ENCODE assay signal across 18 cellular contexts in the genomic region with DNA sequence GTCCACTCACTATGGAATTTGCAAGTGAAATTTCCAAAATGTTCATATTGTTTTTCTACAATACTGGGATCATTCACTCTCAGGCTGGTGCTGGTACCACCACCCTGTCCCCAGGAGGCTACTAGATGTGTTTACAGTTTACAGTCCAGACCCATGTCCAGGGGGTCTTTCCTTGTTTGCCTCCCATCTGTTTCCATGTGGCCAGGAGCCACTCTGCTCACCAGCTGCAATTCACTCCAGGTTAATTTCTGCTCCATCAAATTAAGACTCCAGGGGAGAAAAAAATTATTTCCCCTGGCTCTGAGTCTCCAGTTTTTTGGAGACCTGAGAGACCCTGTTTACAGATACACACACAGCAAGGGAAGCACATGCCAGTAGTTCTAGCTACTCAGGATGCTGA. TPM values are rescaled to one million over a fixed set of nuclear protein-coding genes. Genes with fewer than 3 reads are reported as not detected.
DNase-seq lines count a peak whose midpoint lies in the region; ATAC-seq and TF ChIP-seq lines count a peak whose summit lies in the region.
"Had no signal": no experiment of that assay in that cellular context is flagged by ENCODE, and none has a peak within 500 bp of the region (broad histone marks: within the 10 kb centered on the region; RNA-seq: fewer than 3 reads in every experiment).

No MANE protein-coding gene starts in this region.

- intact Hi-C loops in OCI-LY7 (cut with micrococcal nuclease; ENCODE audit: unreplicated experiment): no loop called here

- H3K27ac ChIP-seq in HEK293 (ENCODE audit: extremely low read depth, low read depth, low read length) (no peak overlapping the region), OCI-LY7 (ENCODE audit: low read depth, low read length, poor library complexity, severe bottlenecking) (no peak overlapping the region)
- H3K27ac ChIP-seq: A549 had no signal

- TF ChIP-seq CTCF in HEK293 (tag by site-specific recombination; IDR thresholded peaks at IDR 0.05) (no peak), OCI-LY7 (conservative IDR thresholded peaks at IDR 0.05; ENCODE audit: low read length) (no peak)

- H3K4me1 Mint-ChIP-seq in activated naive CD4-positive, alpha-beta T cell treated with anti-CD3 and anti-CD28 coated beads, Interleukin-2, amount 50 U/mL, for 24 hours: no peaks in the 10 kb centered on the region
- H3K4me1 Mint-ChIP-seq: CD4-positive, alpha-beta memory T cell had no signal

- H3K9me3 Mint-ChIP-seq in activated naive CD4-positive, alpha-beta T cell treated with anti-CD3 and anti-CD28 coated beads, Interleukin-2, amount 50 U/mL, for 24 hours: no peaks in the 10 kb centered on the region
- H3K9me3 Mint-ChIP-seq: CD4-positive, alpha-beta memory T cell had no signal

- no peaks in the 10 kb centered on the region for H3K9me2 ChIP-seq in OCI-LY7 (ENCODE audit: insufficient read depth, low read length)

- H3K4me3 ChIP-seq in HEK293 (ENCODE audit: low read depth, low read length) (no peak overlapping the region), OCI-LY7 (ENCODE audit: low read depth, low read length, poor library complexity, severe bottlenecking) (no peak overlapping the region)
- H3K4me3 ChIP-seq: A549, GM12878 had no signal

- no peaks in the 10 kb centered on the region for H3K79me2 ChIP-seq in OCI-LY7 (ENCODE audit: insufficient read depth, low read depth, low read length)

- ATAC-seq in GM21447 (IDR thresholded peaks at IDR 0.05; ENCODE audit: unreplicated experiment): no peak
- ATAC-seq: A549, GM12878 had no signal

- DNase-seq in activated naive CD4-positive, alpha-beta T cell treated with anti-CD3 and anti-CD28 coated beads, Interleukin-2, amount 50 U/mL, for 16 hours: no peak
- DNase-seq in OCI-LY7 (ENCODE audit: low spot score) (no peak), retina (no peak)
- DNase-seq: 8988T; C1 segment of cervical spinal cord; Caco-2; CD4-positive, alpha-beta memory T cell; DMS153; DND-41; EL; GDM1; H7; HCEC 1CT had no signal

- POLR2A ChIA-PET in HEK293 (lab: Yijun Ruan, JAX): no interaction called here
- POLR2A ChIA-PET in OCI-LY7 (lab: Charles Lee): interaction anchor here (0.6 to 1.1 kb wide), 4 partner anchors 11 to 1006 kb away, joined by 3 to 4 read pairs (median 4); a partner anchor contains a TSS

- CTCF ChIA-PET in HEK293 (lab: Yijun Ruan, JAX): interaction anchor here (0.5 to 0.7 kb wide), 2 partner anchors 10 to 251 kb away, joined by 3 read pairs; no protein-coding TSS in a partner anchor
- CTCF ChIA-PET in OCI-LY7 (lab: Charles Lee; ENCODE audit: unreplicated experiment): no interaction called here

- H3K27ac Mint-ChIP-seq in activated naive CD4-positive, alpha-beta T cell treated with anti-CD3 and anti-CD28 coated beads, Interleukin-2, amount 50 U/mL, for 24 hours: peak overlapping the region; percentile 71
- H3K27ac Mint-ChIP-seq: CD4-positive, alpha-beta memory T cell had no signal

- H3K36me3 Mint-ChIP-seq in activated naive CD4-positive, alpha-beta T cell treated with anti-CD3 and anti-CD28 coated beads, Interleukin-2, amount 50 U/mL, for 24 hours: no peaks in the 10 kb centered on the region
- H3K36me3 Mint-ChIP-seq: CD4-positive, alpha-beta memory T cell had no signal

- H4K20me1 ChIP-seq in OCI-LY7 (ENCODE audit: insufficient read depth, low read length): no peaks in the 10 kb centered on the region

- H3K9me3 ChIP-seq in HEK293 (ENCODE audit: control insufficient read depth, insufficient read depth, low read depth, low read length) (no peaks in the 10 kb centered on the region), OCI-LY7 (ENCODE audit: low read length) (no peaks in the 10 kb centered on the region)
- H3K9me3 ChIP-seq: A549, Caco-2 had no signal

- H3K4me2 ChIP-seq in OCI-LY7 (ENCODE audit: low read length): peak overlapping the region; percentile 14
- H3K4me2 ChIP-seq: A549 had no signal

- peaks cover 10% of the 10 kb centered on the region for H3K27me3 Mint-ChIP-seq in activated naive CD4-positive, alpha-beta T cell treated with anti-CD3 and anti-CD28 coated beads, Interleukin-2, amount 50 U/mL, for 24 hours

- H3K4me1 ChIP-seq in HEK293 (ENCODE audit: control insufficient read depth, insufficient read depth, low read length) (peaks cover 15% of the 10 kb centered on the region), OCI-LY7 (ENCODE audit: insufficient read depth, low read length, poor library complexity, severe bottlenecking) (peaks cover 10% of the 10 kb centered on the region)
- H3K4me1 ChIP-seq: A549 had no signal

- no peak overlapping the region for H3K4me3 Mint-ChIP-seq in activated naive CD4-positive, alpha-beta T cell treated with anti-CD3 and anti-CD28 coated beads, Interleukin-2, amount 50 U/mL, for 24 hours
- H3K4me3 Mint-ChIP-seq: CD4-positive, alpha-beta memory T cell had no signal

- no peak overlapping the region for H2AFZ ChIP-seq in OCI-LY7 (ENCODE audit: low read length)

- no TSS peak for BruUV-seq in OCI-LY7 (replicated peaks; lab: Mats Ljungman, UMichigan)

- H3K36me3 ChIP-seq in HEK293 (ENCODE audit: control insufficient read depth in 2 of 2, insufficient read depth in 1 of 2, low read length in 2 of 2) (no peaks in the 10 kb centered on the region), OCI-LY7 (ENCODE audit: insufficient read depth, low read length) (no peaks in the 10 kb centered on the region)

TF ChIP-seq in HEK293, 187 proteins besides CTCF, POLR2A, EP300 and RAD21:
- TF ChIP-seq, protein P1, sequence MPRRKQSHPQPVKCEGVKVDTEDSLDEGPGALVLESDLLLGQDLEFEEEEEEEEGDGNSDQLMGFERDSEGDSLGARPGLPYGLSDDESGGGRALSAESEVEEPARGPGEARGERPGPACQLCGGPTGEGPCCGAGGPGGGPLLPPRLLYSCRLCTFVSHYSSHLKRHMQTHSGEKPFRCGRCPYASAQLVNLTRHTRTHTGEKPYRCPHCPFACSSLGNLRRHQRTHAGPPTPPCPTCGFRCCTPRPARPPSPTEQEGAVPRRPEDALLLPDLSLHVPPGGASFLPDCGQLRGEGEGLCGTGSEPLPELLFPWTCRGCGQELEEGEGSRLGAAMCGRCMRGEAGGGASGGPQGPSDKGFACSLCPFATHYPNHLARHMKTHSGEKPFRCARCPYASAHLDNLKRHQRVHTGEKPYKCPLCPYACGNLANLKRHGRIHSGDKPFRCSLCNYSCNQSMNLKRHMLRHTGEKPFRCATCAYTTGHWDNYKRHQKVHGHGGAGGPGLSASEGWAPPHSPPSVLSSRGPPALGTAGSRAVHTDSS (tag by site-specific recombination; IDR thresholded peaks at IDR 0.05): no peak
- TF ChIP-seq GLIS1 (tag by site-specific recombination; IDR thresholded peaks at IDR 0.05) (peak; percentile 91), ZNF701 (tag by site-specific recombination; IDR thresholded peaks at IDR 0.05) (no peak), ZNF747 (tag by site-specific recombination; IDR thresholded peaks at IDR 0.05) (no peak), ZNF473 (tag by site-specific recombination; IDR thresholded peaks at IDR 0.05) (no peak)
- TF ChIP-seq, protein P2, sequence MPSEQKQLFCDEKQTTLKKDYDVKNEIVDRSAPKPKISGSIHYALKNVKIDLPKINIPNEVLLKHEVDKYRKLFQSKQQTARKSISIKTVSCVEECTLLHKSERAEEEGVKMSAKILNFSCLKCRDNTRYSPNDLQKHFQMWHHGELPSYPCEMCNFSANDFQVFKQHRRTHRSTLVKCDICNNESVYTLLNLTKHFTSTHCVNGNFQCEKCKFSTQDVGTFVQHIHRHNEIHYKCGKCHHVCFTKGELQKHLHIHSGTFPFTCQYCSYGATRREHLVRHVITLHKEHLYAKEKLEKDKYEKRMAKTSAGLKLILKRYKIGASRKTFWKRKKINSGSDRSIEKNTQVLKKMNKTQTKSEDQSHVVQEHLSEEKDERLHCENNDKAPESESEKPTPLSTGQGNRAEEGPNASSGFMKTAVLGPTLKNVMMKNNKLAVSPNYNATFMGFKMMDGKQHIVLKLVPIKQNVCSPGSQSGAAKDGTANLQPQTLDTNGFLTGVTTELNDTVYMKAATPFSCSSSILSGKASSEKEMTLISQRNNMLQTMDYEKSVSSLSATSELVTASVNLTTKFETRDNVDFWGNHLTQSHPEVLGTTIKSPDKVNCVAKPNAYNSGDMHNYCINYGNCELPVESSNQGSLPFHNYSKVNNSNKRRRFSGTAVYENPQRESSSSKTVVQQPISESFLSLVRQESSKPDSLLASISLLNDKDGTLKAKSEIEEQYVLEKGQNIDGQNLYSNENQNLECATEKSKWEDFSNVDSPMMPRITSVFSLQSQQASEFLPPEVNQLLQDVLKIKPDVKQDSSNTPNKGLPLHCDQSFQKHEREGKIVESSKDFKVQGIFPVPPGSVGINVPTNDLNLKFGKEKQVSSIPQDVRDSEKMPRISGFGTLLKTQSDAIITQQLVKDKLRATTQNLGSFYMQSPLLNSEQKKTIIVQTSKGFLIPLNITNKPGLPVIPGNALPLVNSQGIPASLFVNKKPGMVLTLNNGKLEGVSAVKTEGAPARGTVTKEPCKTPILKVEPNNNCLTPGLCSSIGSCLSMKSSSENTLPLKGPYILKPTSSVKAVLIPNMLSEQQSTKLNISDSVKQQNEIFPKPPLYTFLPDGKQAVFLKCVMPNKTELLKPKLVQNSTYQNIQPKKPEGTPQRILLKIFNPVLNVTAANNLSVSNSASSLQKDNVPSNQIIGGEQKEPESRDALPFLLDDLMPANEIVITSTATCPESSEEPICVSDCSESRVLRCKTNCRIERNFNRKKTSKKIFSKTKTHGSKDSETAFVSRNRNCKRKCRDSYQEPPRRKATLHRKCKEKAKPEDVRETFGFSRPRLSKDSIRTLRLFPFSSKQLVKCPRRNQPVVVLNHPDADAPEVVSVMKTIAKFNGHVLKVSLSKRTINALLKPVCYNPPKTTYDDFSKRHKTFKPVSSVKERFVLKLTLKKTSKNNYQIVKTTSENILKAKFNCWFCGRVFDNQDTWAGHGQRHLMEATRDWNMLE (tag by site-specific recombination; conservative IDR thresholded peaks at IDR 0.05; ENCODE audit: low read depth): no peak
- TF ChIP-seq, protein P3, sequence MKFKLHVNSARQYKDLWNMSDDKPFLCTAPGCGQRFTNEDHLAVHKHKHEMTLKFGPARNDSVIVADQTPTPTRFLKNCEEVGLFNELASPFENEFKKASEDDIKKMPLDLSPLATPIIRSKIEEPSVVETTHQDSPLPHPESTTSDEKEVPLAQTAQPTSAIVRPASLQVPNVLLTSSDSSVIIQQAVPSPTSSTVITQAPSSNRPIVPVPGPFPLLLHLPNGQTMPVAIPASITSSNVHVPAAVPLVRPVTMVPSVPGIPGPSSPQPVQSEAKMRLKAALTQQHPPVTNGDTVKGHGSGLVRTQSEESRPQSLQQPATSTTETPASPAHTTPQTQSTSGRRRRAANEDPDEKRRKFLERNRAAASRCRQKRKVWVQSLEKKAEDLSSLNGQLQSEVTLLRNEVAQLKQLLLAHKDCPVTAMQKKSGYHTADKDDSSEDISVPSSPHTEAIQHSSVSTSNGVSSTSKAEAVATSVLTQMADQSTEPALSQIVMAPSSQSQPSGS (tag by site-specific recombination; IDR thresholded peaks at IDR 0.05; ENCODE audit: low read depth): no peak

RNA-seq across cellular contexts. Expression of a gene that starts 12.5 kb away (rescaled TPM):
- 582 and 677 TPM in 2 replicates for total RNA-seq in OCI-LY7 (2014; rRNA removed; shearing (Covaris generic))
- 515 and 531 TPM in 2 replicates for total RNA-seq in OCI-LY7 (2022)

RNA-seq across cellular contexts. Expression of a gene that starts 31.5 kb away (rescaled TPM):
- total RNA-seq in OCI-LY7 (2014; rRNA removed; shearing (Covaris generic)): 19.0 and 22.6 TPM in 2 replicates
- 35.4 and 36.4 TPM in 2 replicates for total RNA-seq in OCI-LY7 (2022)
